ENCODE assay signal across 21 cellular contexts in the genomic region with DNA sequence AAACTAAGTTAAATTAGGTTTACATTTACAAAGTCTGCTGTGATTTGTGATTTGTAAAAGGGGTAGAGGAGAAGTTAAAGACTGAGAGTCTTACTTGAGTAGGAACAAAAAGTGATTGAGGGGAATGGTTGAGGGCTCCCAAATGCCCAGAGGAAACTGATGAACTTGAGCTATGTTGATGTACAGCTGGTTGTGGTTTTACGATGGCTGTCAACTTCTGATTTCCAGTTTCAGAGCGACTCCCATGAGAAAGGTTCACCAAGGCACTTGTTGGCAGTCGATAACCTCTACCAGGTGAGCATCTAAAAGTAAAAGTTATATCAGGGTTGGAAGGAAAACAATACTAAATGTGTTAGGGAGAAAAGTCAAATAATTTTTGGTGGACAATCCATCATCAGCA.
DNase-seq lines count a peak whose midpoint lies in the region; ATAC-seq and TF ChIP-seq lines count a peak whose summit lies in the region.
"Had no signal": no experiment of that assay in that cellular context is flagged by ENCODE, and none has a peak within 500 bp of the region (broad histone marks: within the 10 kb centered on the region; RNA-seq: fewer than 3 reads in every experiment).

No MANE protein-coding gene starts in this region.

- no peak for DNase-seq in activated CD8-positive, alpha-beta T cell treated with anti-CD3 and anti-CD28 coated beads for 36 hours
- DNase-seq in activated CD8-positive, alpha-beta T cell treated with anti-CD3 and anti-CD28 coated beads, Interleukin-2, amount 10 ng/mL, durations not matched to agents 7 days and 5 days: no peak
- DNase-seq in posterior cingulate gyrus (no peak), germinal center (ENCODE audit: low spot score) (no peak), T-helper 2 cell (no peak)
- no peak for DNase-seq in activated T-cell treated with anti-CD3 and anti-CD28 coated beads, Interleukin-2, amount 50 U/mL, for 4 hours
- DNase-seq: activated CD4-positive, alpha-beta T cell treated with anti-CD3 and anti-CD28 coated beads for 4 hours; activated T-cell treated with anti-CD3 and anti-CD28 coated beads for 4 hours; cortex of kidney; gastrocnemius medialis; left ventricle myocardium superior; NCI-H2081; NCI-H526; PC-9; T1000; transverse colon had no signal

- no peak for TF ChIP-seq CTCF in activated CD8-positive, alpha-beta T cell treated with anti-CD3 and anti-CD28 coated beads for 36 hours (IDR thresholded peaks at IDR 0.05)

- H3K27me3 Mint-ChIP-seq in activated CD8-positive, alpha-beta T cell treated with anti-CD3 and anti-CD28 coated beads for 36 hours: no peaks in the 10 kb centered on the region
- H3K27me3 Mint-ChIP-seq in activated CD8-positive, alpha-beta T cell treated with anti-CD3 and anti-CD28 coated beads, Interleukin-2, amount 10 ng/mL, durations not matched to agents 7 days and 5 days (ENCODE audit: low read depth): no peaks in the 10 kb centered on the region
- no peaks in the 10 kb centered on the region for H3K27me3 Mint-ChIP-seq in activated T-cell treated with anti-CD3 and anti-CD28 coated beads, Interleukin-2, amount 50 U/mL, for 4 hours (ENCODE audit: low read depth)
- H3K27me3 Mint-ChIP-seq: activated naive CD4-positive, alpha-beta T cell treated with anti-CD3 and anti-CD28 coated beads, Interleukin-2, amount 50 U/mL, for 24 hours had no signal

- intact Hi-C loops in activated CD8-positive, alpha-beta T cell treated with anti-CD3 and anti-CD28 coated beads for 36 hours (cut with micrococcal nuclease): no loop called here
- intact Hi-C loops in posterior cingulate gyrus (cut with DNase I): no loop called here

- POLR2A ChIA-PET in activated CD8-positive, alpha-beta T cell treated with anti-CD3 and anti-CD28 coated beads for 36 hours (lab: Charles Lee): no interaction called here
- POLR2A ChIA-PET in activated CD8-positive, alpha-beta T cell treated with anti-CD3 and anti-CD28 coated beads, Interleukin-2, amount 10 ng/mL, durations not matched to agents 7 days and 5 days (lab: Charles Lee): no interaction called here

- peaks cover 50% of the 10 kb centered on the region for H3K36me3 Mint-ChIP-seq in activated CD8-positive, alpha-beta T cell treated with anti-CD3 and anti-CD28 coated beads for 36 hours (ENCODE audit: low read depth)
- peaks cover 62% of the 10 kb centered on the region for H3K36me3 Mint-ChIP-seq in activated CD8-positive, alpha-beta T cell treated with anti-CD3 and anti-CD28 coated beads, Interleukin-2, amount 10 ng/mL, durations not matched to agents 7 days and 5 days (ENCODE audit: low read depth)
- peaks cover 63% of the 10 kb centered on the region for H3K36me3 Mint-ChIP-seq in activated T-cell treated with anti-CD3 and anti-CD28 coated beads, Interleukin-2, amount 50 U/mL, for 4 hours (ENCODE audit: insufficient read depth)

- H3K27ac Mint-ChIP-seq in activated CD8-positive, alpha-beta T cell treated with anti-CD3 and anti-CD28 coated beads for 36 hours: peak overlapping the region; percentile 24
- no peak overlapping the region for H3K27ac Mint-ChIP-seq in activated CD8-positive, alpha-beta T cell treated with anti-CD3 and anti-CD28 coated beads, Interleukin-2, amount 10 ng/mL, durations not matched to agents 7 days and 5 days
- H3K27ac Mint-ChIP-seq: activated naive CD4-positive, alpha-beta T cell treated with anti-CD3 and anti-CD28 coated beads, Interleukin-2, amount 50 U/mL, for 24 hours; GM23338 had no signal

- CTCF ChIA-PET in activated CD8-positive, alpha-beta T cell treated with anti-CD3 and anti-CD28 coated beads for 36 hours (lab: Charles Lee): no interaction called here
- CTCF ChIA-PET in activated CD8-positive, alpha-beta T cell treated with anti-CD3 and anti-CD28 coated beads, Interleukin-2, amount 10 ng/mL, durations not matched to agents 7 days and 5 days (lab: Charles Lee): no interaction called here

- H3K4me3 Mint-ChIP-seq in activated CD8-positive, alpha-beta T cell treated with anti-CD3 and anti-CD28 coated beads for 36 hours: no peak overlapping the region
- H3K4me3 Mint-ChIP-seq in activated CD8-positive, alpha-beta T cell treated with anti-CD3 and anti-CD28 coated beads, Interleukin-2, amount 10 ng/mL, durations not matched to agents 7 days and 5 days: no peak overlapping the region
- no peak overlapping the region for H3K4me3 Mint-ChIP-seq in activated T-cell treated with anti-CD3 and anti-CD28 coated beads, Interleukin-2, amount 50 U/mL, for 4 hours
- H3K4me3 Mint-ChIP-seq: activated naive CD4-positive, alpha-beta T cell treated with anti-CD3 and anti-CD28 coated beads, Interleukin-2, amount 50 U/mL, for 24 hours; GM23338 had no signal

- H3K4me1 Mint-ChIP-seq in activated CD8-positive, alpha-beta T cell treated with anti-CD3 and anti-CD28 coated beads for 36 hours (ENCODE audit: low read depth): peaks cover 2% of the 10 kb centered on the region
- no peaks in the 10 kb centered on the region for H3K4me1 Mint-ChIP-seq in activated CD8-positive, alpha-beta T cell treated with anti-CD3 and anti-CD28 coated beads, Interleukin-2, amount 10 ng/mL, durations not matched to agents 7 days and 5 days (ENCODE audit: low read depth)
- no peaks in the 10 kb centered on the region for H3K4me1 Mint-ChIP-seq in activated T-cell treated with anti-CD3 and anti-CD28 coated beads, Interleukin-2, amount 50 U/mL, for 4 hours (ENCODE audit: low read depth)
- H3K4me1 Mint-ChIP-seq: activated naive CD4-positive, alpha-beta T cell treated with anti-CD3 and anti-CD28 coated beads, Interleukin-2, amount 50 U/mL, for 24 hours; GM23338 had no signal

- ATAC-seq in activated CD8-positive, alpha-beta T cell treated with anti-CD3 and anti-CD28 coated beads for 36 hours: no peak
- ATAC-seq in activated CD8-positive, alpha-beta T cell treated with anti-CD3 and anti-CD28 coated beads, Interleukin-2, amount 10 ng/mL, durations not matched to agents 7 days and 5 days: no peak
- peak; percentile 81 for ATAC-seq in GM21737 (IDR thresholded peaks at IDR 0.05; ENCODE audit: unreplicated experiment)
- peak; percentile 65 for ATAC-seq in HG03432 (IDR thresholded peaks at IDR 0.05; ENCODE audit: unreplicated experiment)
- no peak for ATAC-seq in activated T-cell treated with anti-CD3 and anti-CD28 coated beads, Interleukin-2, amount 50 U/mL, for 4 hours
- ATAC-seq: gastrocnemius medialis, GM23338, K562, left ventricle myocardium superior had no signal

- H3K9me3 Mint-ChIP-seq in activated CD8-positive, alpha-beta T cell treated with anti-CD3 and anti-CD28 coated beads for 36 hours: no peaks in the 10 kb centered on the region
- no peaks in the 10 kb centered on the region for H3K9me3 Mint-ChIP-seq in activated CD8-positive, alpha-beta T cell treated with anti-CD3 and anti-CD28 coated beads, Interleukin-2, amount 10 ng/mL, durations not matched to agents 7 days and 5 days (ENCODE audit: insufficient read depth)
- H3K9me3 Mint-ChIP-seq in activated T-cell treated with anti-CD3 and anti-CD28 coated beads, Interleukin-2, amount 50 U/mL, for 4 hours: no peaks in the 10 kb centered on the region
- H3K9me3 Mint-ChIP-seq: activated naive CD4-positive, alpha-beta T cell treated with anti-CD3 and anti-CD28 coated beads, Interleukin-2, amount 50 U/mL, for 24 hours; GM23338 had no signal

Comparison
In these comparisons a context has a peak if more than half of its experiments do, and no peak if none do; other contexts are left out.
1. ATAC-seq: peak in GM21737 (single experiment) and HG03432 (single experiment); none in activated CD8-positive, alpha-beta T cell treated with anti-CD3 and anti-CD28 coated beads for 36 hours (single experiment), activated CD8-positive, alpha-beta T cell treated with anti-CD3 and anti-CD28 coated beads, Interleukin-2, amount 10 ng/mL, durations not matched to agents 7 days and 5 days (single experiment) and activated T-cell treated with anti-CD3 and anti-CD28 coated beads, Interleukin-2, amount 50 U/mL, for 4 hours (0 of 2).